19 cellular contexts compared by ENCODE assay signal in genomic region chr14:25090281-25090680, GRCh38. TPM values are rescaled to one million over a fixed set of nuclear protein-coding genes. Genes with fewer than 3 reads are reported as not detected.
DNase-seq lines count a peak whose midpoint lies in the region; ATAC-seq and TF ChIP-seq lines count a peak whose summit lies in the region.
"Had no signal": no experiment of that assay in that cellular context is flagged by ENCODE, and none has a peak within 500 bp of the region (broad histone marks: within the 10 kb centered on the region; RNA-seq: fewer than 3 reads in every experiment).

No MANE protein-coding gene starts in this region.

- CTCF ChIA-PET in PC-9 (lab: Charles Lee), result interaction anchor here (0.6 kb wide), 1 partner anchor 272 kb away, joined by 7 read pairs; no protein-coding TSS in a partner anchor
- CTCF ChIA-PET in OCI-LY7 (lab: Charles Lee; ENCODE audit: unreplicated experiment), result no interaction called here

- H3K4me1 ChIP-seq in GM23338 (ENCODE audit: insufficient read depth) (peaks cover 12% of the 10 kb centered on the region), neural progenitor cell (no peaks in the 10 kb centered on the region), thyroid gland (peaks cover 23 to 31% of the 10 kb centered on the region in 2 donors), PC-9 (replicated peaks; ENCODE audit: insufficient read depth) (peaks cover 4% of the 10 kb centered on the region; the same call in 1 of the 2 replicates), OCI-LY7 (ENCODE audit: insufficient read depth, low read length, poor library complexity, severe bottlenecking) (no peaks in the 10 kb centered on the region)

- no peak for DNase-seq in GM23338 (ENCODE audit: low spot score)
- no peak for DNase-seq in chondrocyte (ENCODE audit: low spot score)
- no peak for DNase-seq in neural progenitor cell (ENCODE audit: low spot score)
- DNase-seq in thyroid gland, result no peak
- DNase-seq in stimulated activated CD8-positive, alpha-beta memory T cell treated with anti-CD3 and anti-CD28 coated beads, Interleukin-4, amount 100 ng/mL, for 48 hours, result no peak
- no peak for DNase-seq in activated naive CD8-positive, alpha-beta T cell treated with anti-CD3 and anti-CD28 coated beads, Interleukin-2, amount 50 U/mL, for 24 hours
- no peak for DNase-seq in PC-9
- no peak for DNase-seq in OCI-LY7 (ENCODE audit: low spot score)
- DNase-seq: CD4-positive, CD25-positive, alpha-beta regulatory T cell; DMS 273 treated with DMSO at 0.1 percent for 48 hours; DMS79 treated with DMSO at 0.1 percent for 48 hours; Kasumi-1; MG63; NCI-H1417; NCI-H1694 treated with DMSO at 0.1 percent for 48 hours; NCI-H446; NCI-H526; Right ventricle myocardium superior had no signal

- H3K36me3 Mint-ChIP-seq in GM23338 (ENCODE audit: low read depth), result no peaks in the 10 kb centered on the region
- H3K36me3 Mint-ChIP-seq in chondrocyte (ENCODE audit: low read depth), result no peaks in the 10 kb centered on the region
- no peaks in the 10 kb centered on the region for H3K36me3 Mint-ChIP-seq in neural progenitor cell
- H3K36me3 Mint-ChIP-seq in activated naive CD8-positive, alpha-beta T cell treated with anti-CD3 and anti-CD28 coated beads, Interleukin-2, amount 50 U/mL, for 24 hours (ENCODE audit: low read depth), result no peaks in the 10 kb centered on the region
- H3K36me3 Mint-ChIP-seq: CD4-positive, CD25-positive, alpha-beta regulatory T cell had no signal

- H3K4me3 ChIP-seq in GM23338 (no peak overlapping the region), neural progenitor cell (no peak overlapping the region), thyroid gland (replicated peaks in 1 of 3) (no peak overlapping the region), PC-9 (no peak overlapping the region), OCI-LY7 (ENCODE audit: low read depth, low read length, poor library complexity, severe bottlenecking) (no peak overlapping the region)
- H3K4me3 ChIP-seq: MG63 had no signal

- H3K27me3 Mint-ChIP-seq in GM23338 (ENCODE audit: insufficient read depth, low read depth, poor library complexity) (no peaks in the 10 kb centered on the region), chondrocyte (ENCODE audit: low read depth) (peaks cover 7% of the 10 kb centered on the region), neural progenitor cell (ENCODE audit: insufficient read depth, low read depth) (no peaks in the 10 kb centered on the region)
- H3K27me3 Mint-ChIP-seq in activated naive CD8-positive, alpha-beta T cell treated with anti-CD3 and anti-CD28 coated beads, Interleukin-2, amount 50 U/mL, for 24 hours, result peaks cover 16% of the 10 kb centered on the region

- no peaks in the 10 kb centered on the region for H3K27me3 ChIP-seq in GM23338 (ENCODE audit: insufficient read depth)
- H3K27me3 ChIP-seq in neural progenitor cell, result no peaks in the 10 kb centered on the region
- H3K27me3 ChIP-seq in thyroid gland, result no peaks in the 10 kb centered on the region
- H3K27me3 ChIP-seq in PC-9 (ENCODE audit: insufficient read depth, low read depth), result no peaks in the 10 kb centered on the region
- H3K27me3 ChIP-seq: MG63 had no signal

- H3K79me2 ChIP-seq in GM23338 (replicated peaks; ENCODE audit: insufficient read depth) (no peaks in the 10 kb centered on the region), neural progenitor cell (ENCODE audit: low read depth) (no peaks in the 10 kb centered on the region), PC-9 (ENCODE audit: low read depth) (no peaks in the 10 kb centered on the region), OCI-LY7 (ENCODE audit: insufficient read depth, low read depth, low read length) (no peaks in the 10 kb centered on the region)

- no peak for ATAC-seq in GM23338
- no peak for ATAC-seq in activated naive CD8-positive, alpha-beta T cell treated with anti-CD3 and anti-CD28 coated beads, Interleukin-2, amount 50 U/mL, for 24 hours

- TF ChIP-seq CTCF in GM23338 (conservative IDR thresholded peaks at IDR 0.05; ENCODE audit: low read depth in 2 of 2) (no peak), chondrocyte (IDR thresholded peaks at IDR 0.05) (no peak), neural progenitor cell (IDR thresholded peaks at IDR 0.05) (no peak), thyroid gland (IDR thresholded peaks at IDR 0.05) (no peak), PC-9 (conservative IDR thresholded peaks at IDR 0.05) (no peak), OCI-LY7 (conservative IDR thresholded peaks at IDR 0.05; ENCODE audit: low read length) (no peak)

- peaks cover 34% of the 10 kb centered on the region for H3K4me1 Mint-ChIP-seq in GM23338
- peaks cover 26% of the 10 kb centered on the region for H3K4me1 Mint-ChIP-seq in chondrocyte (ENCODE audit: low read depth)
- no peaks in the 10 kb centered on the region for H3K4me1 Mint-ChIP-seq in neural progenitor cell
- no peaks in the 10 kb centered on the region for H3K4me1 Mint-ChIP-seq in activated naive CD8-positive, alpha-beta T cell treated with anti-CD3 and anti-CD28 coated beads, Interleukin-2, amount 50 U/mL, for 24 hours
- H3K4me1 Mint-ChIP-seq: CD4-positive, CD25-positive, alpha-beta regulatory T cell had no signal

- H3K9me3 Mint-ChIP-seq in GM23338 (no peaks in the 10 kb centered on the region), chondrocyte (ENCODE audit: low read depth) (peaks cover 2% of the 10 kb centered on the region), neural progenitor cell (no peaks in the 10 kb centered on the region)
- no peaks in the 10 kb centered on the region for H3K9me3 Mint-ChIP-seq in activated naive CD8-positive, alpha-beta T cell treated with anti-CD3 and anti-CD28 coated beads, Interleukin-2, amount 50 U/mL, for 24 hours
- H3K9me3 Mint-ChIP-seq: CD4-positive, CD25-positive, alpha-beta regulatory T cell had no signal

- no peak overlapping the region for H3K9ac ChIP-seq in neural progenitor cell

- TF ChIP-seq POLR2A in thyroid gland (IDR thresholded peaks at IDR 0.05), result no peak

- H2AFZ ChIP-seq in GM23338 (peak overlapping the region; percentile 19; the same call in 1 of the 2 replicates), neural progenitor cell (replicated peaks) (peak overlapping the region; percentile 9), PC-9 (no peak overlapping the region), OCI-LY7 (ENCODE audit: low read length) (no peak overlapping the region)

- WGBS in thyroid gland, 2 donors, result 20 to 22% methylated on average over 2 of the region's 2 CpGs

- no peak overlapping the region for H3K27ac ChIP-seq in GM23338 (ENCODE audit: low read depth)
- H3K27ac ChIP-seq in neural progenitor cell, result no peak overlapping the region
- peak overlapping the region; percentile 42 to 71 (median 57) for H3K27ac ChIP-seq in thyroid gland
- H3K27ac ChIP-seq in PC-9, result no peak overlapping the region
- H3K27ac ChIP-seq in OCI-LY7 (ENCODE audit: low read depth, low read length, poor library complexity, severe bottlenecking), result no peak overlapping the region

- H3K36me3 ChIP-seq in GM23338 (ENCODE audit: insufficient read depth) (no peaks in the 10 kb centered on the region), neural progenitor cell (no peaks in the 10 kb centered on the region), thyroid gland (no peaks in the 10 kb centered on the region), PC-9 (ENCODE audit: low read depth) (no peaks in the 10 kb centered on the region), OCI-LY7 (ENCODE audit: insufficient read depth, low read length) (no peaks in the 10 kb centered on the region)
- H3K36me3 ChIP-seq: MG63 had no signal

- no TSS peak for BruUV-seq in PC-9 (replicated peaks; lab: Mats Ljungman, UMichigan)
- BruUV-seq in OCI-LY7 (replicated peaks; lab: Mats Ljungman, UMichigan), result no TSS peak

- H3K27ac Mint-ChIP-seq in GM23338 (no peak overlapping the region), chondrocyte (ENCODE audit: unreplicated experiment) (peak overlapping the region; percentile 86), neural progenitor cell (no peak overlapping the region)
- H3K27ac Mint-ChIP-seq in activated naive CD8-positive, alpha-beta T cell treated with anti-CD3 and anti-CD28 coated beads, Interleukin-2, amount 50 U/mL, for 24 hours, result no peak overlapping the region
- H3K27ac Mint-ChIP-seq: CD4-positive, CD25-positive, alpha-beta regulatory T cell had no signal

- H3F3A ChIP-seq in GM23338 (replicated peaks; ENCODE audit: low read depth) (no peaks in the 10 kb centered on the region), neural progenitor cell (ENCODE audit: low read depth) (no peaks in the 10 kb centered on the region), PC-9 (ENCODE audit: insufficient read depth, low read depth) (no peaks in the 10 kb centered on the region)

- no peak overlapping the region for H3K4me2 ChIP-seq in GM23338
- H3K4me2 ChIP-seq in neural progenitor cell, result no peak overlapping the region
- no peak overlapping the region for H3K4me2 ChIP-seq in PC-9
- H3K4me2 ChIP-seq in OCI-LY7 (ENCODE audit: low read length), result no peak overlapping the region

- no peaks in the 10 kb centered on the region for H4K20me1 ChIP-seq in GM23338 (replicated peaks; ENCODE audit: insufficient read depth)
- H4K20me1 ChIP-seq in neural progenitor cell (ENCODE audit: low read depth), result no peaks in the 10 kb centered on the region
- H4K20me1 ChIP-seq in PC-9 (ENCODE audit: insufficient read depth), result no peaks in the 10 kb centered on the region
- no peaks in the 10 kb centered on the region for H4K20me1 ChIP-seq in OCI-LY7 (ENCODE audit: insufficient read depth, low read length)

- intact Hi-C loops in thyroid gland (cut with DNase I), result no loop called here
- intact Hi-C loops in PC-9 (cut with micrococcal nuclease; ENCODE audit: unreplicated experiment), result loop anchor here (2.0 to 5.0 kb wide), 2 partner anchors 21 to 38 kb away; partner anchors contain the start of gene STXBP6
- intact Hi-C loops in OCI-LY7 (cut with micrococcal nuclease; ENCODE audit: unreplicated experiment), result no loop called here

- no peak overlapping the region for H3K4me3 Mint-ChIP-seq in GM23338
- H3K4me3 Mint-ChIP-seq in chondrocyte (ENCODE audit: unreplicated experiment), result no peak overlapping the region
- no peak overlapping the region for H3K4me3 Mint-ChIP-seq in neural progenitor cell
- no peak overlapping the region for H3K4me3 Mint-ChIP-seq in activated naive CD8-positive, alpha-beta T cell treated with anti-CD3 and anti-CD28 coated beads, Interleukin-2, amount 50 U/mL, for 24 hours
- H3K4me3 Mint-ChIP-seq: CD4-positive, CD25-positive, alpha-beta regulatory T cell had no signal

- H3K9me3 ChIP-seq in neural progenitor cell (ENCODE audit: low read depth), result no peaks in the 10 kb centered on the region
- no peaks in the 10 kb centered on the region for H3K9me3 ChIP-seq in thyroid gland
- H3K9me3 ChIP-seq in PC-9 (ENCODE audit: insufficient read depth, low read depth), result no peaks in the 10 kb centered on the region
- H3K9me3 ChIP-seq in OCI-LY7 (ENCODE audit: low read length), result no peaks in the 10 kb centered on the region
- H3K9me3 ChIP-seq: MG63 had no signal

- H3K9me2 ChIP-seq in GM23338 (ENCODE audit: insufficient read depth), result no peaks in the 10 kb centered on the region
- no peaks in the 10 kb centered on the region for H3K9me2 ChIP-seq in PC-9 (ENCODE audit: insufficient read depth)
- H3K9me2 ChIP-seq in OCI-LY7 (ENCODE audit: insufficient read depth, low read length), result no peaks in the 10 kb centered on the region

- POLR2A ChIA-PET in PC-9 (lab: Charles Lee; ENCODE audit: unreplicated experiment) (no interaction called here), OCI-LY7 (lab: Charles Lee) (no interaction called here)

RNA-seq across cellular contexts. Expression of gene STXBP6, which starts 40.3 kb away (rescaled TPM):
- 19.7 and 23.8 TPM in 2 replicates for total RNA-seq in GM23338 (2014; rRNA removed; shearing (Covaris generic))
- polyA plus RNA-seq in GM23338 (2016; fragmentation: Nextera tagmentation; extraction: Ambion mirVana), result 29.0 TPM in 2 replicates
- total RNA-seq in chondrocyte (1.7 to 11.5 TPM (median 1.8 TPM) in 3 replicates), neural progenitor cell (ENCODE audit: low replicate concordance) (5.9 and 11.0 TPM in 2 replicates), thyroid gland (100 to 1,000 TPM in 1 of 4 donors, 10 to 100 TPM in 3; 44.1 to 120 (median 67.4) TPM), PC-9 (2021) (10.0 and 12.3 TPM in 2 replicates), OCI-LY7 (2022) (0.48 and 1.2 TPM in 2 replicates)
- not detected in 2 replicates for total RNA-seq in OCI-LY7 (2014; rRNA removed; shearing (Covaris generic))
- total RNA-seq: CD4-positive, CD25-positive, alpha-beta regulatory T cell; G401 had no signal
- polyA plus RNA-seq: CD4-positive, CD25-positive, alpha-beta regulatory T cell had no signal

Comparison
In these comparisons a context has a peak if more than half of its experiments do, and no peak if none do; other contexts are left out.
1. H2AFZ ChIP-seq: peak in GM23338 (single experiment) and neural progenitor cell (single experiment); none in PC-9 (single experiment) and OCI-LY7 (single experiment).
2. H3K27ac ChIP-seq: peak in thyroid gland (3 of 3); none in GM23338 (single experiment), neural progenitor cell (single experiment), PC-9 (single experiment) and OCI-LY7 (single experiment).